ENCODE assay signal across 19 cellular contexts in the genomic region with DNA sequence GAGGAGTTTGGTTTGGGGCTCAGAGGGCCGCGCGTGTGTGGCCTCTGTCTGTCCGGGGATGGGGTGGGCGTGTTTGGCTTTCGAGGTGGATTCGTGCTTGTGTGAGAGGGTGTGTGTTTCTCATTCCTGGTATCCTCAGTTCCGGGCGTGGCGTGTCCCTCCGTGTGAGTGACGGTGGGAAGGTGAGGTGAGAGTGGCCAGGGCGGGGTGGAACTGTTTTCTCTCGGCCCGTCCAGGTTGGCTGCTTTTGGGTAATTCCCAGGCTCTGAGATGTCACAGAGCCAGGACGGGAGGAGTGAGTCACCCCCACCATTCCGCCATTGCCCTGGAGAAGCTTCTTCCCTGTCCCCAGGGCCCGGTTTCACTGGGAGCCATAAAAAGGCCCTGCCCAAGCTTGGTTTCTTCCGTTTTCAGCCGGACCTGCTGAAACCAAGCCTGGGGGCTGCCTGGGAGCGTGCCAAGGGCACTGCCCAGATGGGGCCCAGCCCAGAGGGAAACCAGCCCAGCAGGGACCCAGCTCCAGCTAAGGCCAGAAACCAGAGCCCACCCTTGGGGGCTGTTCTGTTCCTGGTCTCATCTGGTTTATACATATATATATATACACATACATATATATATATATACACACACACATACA. TPM values are rescaled to one million over a fixed set of nuclear protein-coding genes. Genes with fewer than 3 reads are reported as not detected.
DNase-seq lines count a peak whose midpoint lies in the region; ATAC-seq, FAIRE-seq and TF ChIP-seq lines count a peak whose summit lies in the region.
"Had no signal": no experiment of that assay in that cellular context is flagged by ENCODE, and none has a peak within 500 bp of the region (broad histone marks: within the 10 kb centered on the region; RNA-seq: fewer than 3 reads in every experiment).

No MANE protein-coding gene starts in this region.

- H3K4me1 ChIP-seq in K562 (replicated peaks in 1 of 2; ENCODE audit: control insufficient read depth in 2 of 2, insufficient read depth in 2 of 2, low read length in 2 of 2) (peaks cover 0 to 10% of the 10 kb centered on the region in 2 experiments; a peak in 2 of 5 replicates), upper lobe of left lung (peaks cover 0 to 3% (median 0%) of the 10 kb centered on the region in 4 donors)
- H3K4me1 ChIP-seq: right lobe of liver, stomach had no signal

- peak; percentile 75 for DNase-seq in M059J (ENCODE audit: low read depth)
- DNase-seq in K562 (ENCODE audit: extremely low read depth in 1 of 4, low spot score in 3 of 4): no peak
- DNase-seq in left kidney (ENCODE audit: low read depth, low spot score): peak; percentile 26
- peak; percentile 22 to 52 for DNase-seq in upper lobe of left lung
- no peak for DNase-seq in activated CD4-positive, alpha-beta memory T cell treated with anti-CD3 and anti-CD28 coated beads for 36 hours
- DNase-seq in stimulated activated CD4-positive, alpha-beta T cell treated with anti-CD3 and anti-CD28 coated beads, Interleukin-4, amount 100 ng/mL, for 4 hours: no peak
- no peak for DNase-seq in GM19239 (ENCODE audit: insufficient read length, low spot score)
- DNase-seq: activated CD4-positive, alpha-beta T cell treated with anti-CD3 and anti-CD28 coated beads, Interleukin-2, amount 50 U/mL, for 1 hour; anterior cingulate cortex; CD4-positive, CD25-positive, alpha-beta regulatory T cell; effector CD8-positive, alpha-beta T cell; GOT3; NCI-H2227 treated with DMSO at 0.1 percent for 48 hours; stomach had no signal

- POLR2A ChIA-PET in K562 (lab: Yijun Ruan, JAX): interaction anchor here (0.6 to 1.1 kb wide), 3 partner anchors 20 to 646 kb away, joined by 3 to 5 read pairs (median 3); no protein-coding TSS in a partner anchor
- POLR2A ChIA-PET in activated CD4-positive, alpha-beta memory T cell treated with anti-CD3 and anti-CD28 coated beads for 36 hours (lab: Charles Lee): no interaction called here

- TF ChIP-seq CTCF in K562 (IDR thresholded peaks at IDR 0.05 in 2 of 3, conservative IDR thresholded peaks at IDR 0.05 in 1 of 3; ENCODE audit: insufficient read depth in 2 of 3, low read depth in 1 of 3, low read length in 3 of 3) (no peak), upper lobe of left lung (IDR thresholded peaks at IDR 0.05) (no peak)

- BruUV-seq in K562 (replicated peaks; lab: Mats Ljungman, UMichigan): no TSS peak

- ATAC-seq in K562 (no peak), upper lobe of left lung (ENCODE audit: low FRiP score in 2 of 2) (peak; percentile 19 to 55)
- ATAC-seq: right lobe of liver had no signal

- no peaks in the 10 kb centered on the region for H3K4me1 Mint-ChIP-seq in activated CD4-positive, alpha-beta memory T cell treated with anti-CD3 and anti-CD28 coated beads for 36 hours (ENCODE audit: low read depth)
- H3K4me1 Mint-ChIP-seq: nephron had no signal

- no peaks in the 10 kb centered on the region for H3K9me1 ChIP-seq in K562 (ENCODE audit: control insufficient read depth, insufficient read depth, low read length)

- H2AFZ ChIP-seq in K562 (ENCODE audit: low read depth, low read length): peak overlapping the region; percentile 44; the same call in 1 of the 2 replicates

- peaks cover 6% of the 10 kb centered on the region for H3K27me3 Mint-ChIP-seq in activated CD4-positive, alpha-beta memory T cell treated with anti-CD3 and anti-CD28 coated beads for 36 hours

- 63% methylated on average over 21 of the region's 21 CpGs for WGBS in K562 (ENCODE audit: insufficient coverage, low coverage, missing lambda C conversion rate)
- 73 to 74% methylated on average over 20 of the region's 21 CpGs for WGBS in upper lobe of left lung, 2 donors

- no peak overlapping the region for H3K27ac Mint-ChIP-seq in activated CD4-positive, alpha-beta memory T cell treated with anti-CD3 and anti-CD28 coated beads for 36 hours
- H3K27ac Mint-ChIP-seq: CD4-positive, CD25-positive, alpha-beta regulatory T cell; nephron had no signal

- peak overlapping the region in 1 of 2 experiments; percentile 1; a peak in 1 of 4 replicates for H3K9ac ChIP-seq in K562 (ENCODE audit: insufficient read depth in 1 of 2, low read depth in 2 of 2, low read length in 2 of 2)

- FAIRE-seq in K562 (lab: Jason Lieb, UNC) (no peak), GM19239 (lab: Jason Lieb, UNC) (no peak)

- H3K36me3 Mint-ChIP-seq in activated CD4-positive, alpha-beta memory T cell treated with anti-CD3 and anti-CD28 coated beads for 36 hours: no peaks in the 10 kb centered on the region
- H3K36me3 Mint-ChIP-seq: CD4-positive, CD25-positive, alpha-beta regulatory T cell had no signal

- intact Hi-C loops in K562 (cut with micrococcal nuclease): no loop called here
- intact Hi-C loops in activated CD4-positive, alpha-beta memory T cell treated with anti-CD3 and anti-CD28 coated beads for 36 hours (cut with micrococcal nuclease): no loop called here

- H3K27ac ChIP-seq in K562 (ENCODE audit: extremely low read depth, low read depth, low read length) (no peak overlapping the region), upper lobe of left lung (no peak overlapping the region)
- H3K27ac ChIP-seq: right lobe of liver, stomach had no signal

- no peak for TF ChIP-seq RAD21 in K562 (CRISPR knock-in tag; conservative IDR thresholded peaks at IDR 0.05 in 1 of 2, IDR thresholded peaks at IDR 0.05 in 1 of 2)

- no peak overlapping the region for H3K4me3 Mint-ChIP-seq in activated CD4-positive, alpha-beta memory T cell treated with anti-CD3 and anti-CD28 coated beads for 36 hours
- H3K4me3 Mint-ChIP-seq: CD4-positive, CD25-positive, alpha-beta regulatory T cell; nephron had no signal

- in situ Hi-C loops in K562 (cut with MboI): no loop called here

- no peak for TF ChIP-seq EP300 in K562 (IDR thresholded peaks at IDR 0.05; ENCODE audit: low read length)
- TF ChIP-seq EP300 in upper lobe of left lung (IDR thresholded peaks at IDR 0.05): no peak

- H3K4me3 ChIP-seq in K562 (no peak overlapping the region), upper lobe of left lung (no peak overlapping the region)
- H3K4me3 ChIP-seq: right lobe of liver, stomach had no signal

- H3K9me3 ChIP-seq in K562 (replicated peaks; ENCODE audit: control insufficient read depth, insufficient read depth, low read depth, low read length) (no peaks in the 10 kb centered on the region), upper lobe of left lung (no peaks in the 10 kb centered on the region)
- H3K9me3 ChIP-seq: right lobe of liver had no signal

- H3K4me2 ChIP-seq in K562 (ENCODE audit: insufficient read depth, low read length): no peak overlapping the region

- CTCF ChIA-PET in K562 (lab: Yijun Ruan, JAX; ENCODE audit: low intra/inter-chr PET ratio): no interaction called here
- CTCF ChIA-PET in activated CD4-positive, alpha-beta memory T cell treated with anti-CD3 and anti-CD28 coated beads for 36 hours (lab: Charles Lee): interaction anchor here (7.5 kb wide), 1 partner anchor 45 kb away, joined by 97 read pairs; no protein-coding TSS in a partner anchor

- H3K36me3 ChIP-seq in K562 (ENCODE audit: control insufficient read depth, insufficient read depth, low read length): no peaks in the 10 kb centered on the region
- no peaks in the 10 kb centered on the region for H3K36me3 ChIP-seq in upper lobe of left lung
- H3K36me3 ChIP-seq: right lobe of liver, stomach had no signal

- peaks cover 3% of the 10 kb centered on the region for H3K9me3 Mint-ChIP-seq in activated CD4-positive, alpha-beta memory T cell treated with anti-CD3 and anti-CD28 coated beads for 36 hours

- no peaks in the 10 kb centered on the region for H4K20me1 ChIP-seq in K562 (replicated peaks; ENCODE audit: control insufficient read depth, insufficient read depth, low read length)

- TF ChIP-seq POLR2A in K562 (conservative IDR thresholded peaks at IDR 0.05) (no peak), upper lobe of left lung (IDR thresholded peaks at IDR 0.05) (no peak)

- no peaks in the 10 kb centered on the region for H3K79me2 ChIP-seq in K562 (ENCODE audit: control insufficient read depth, insufficient read depth, low read length)

- H3K27me3 ChIP-seq in K562 (ENCODE audit: control insufficient read depth in 2 of 2, insufficient read depth in 2 of 2, low read length in 2 of 2) (no peaks in the 10 kb centered on the region), upper lobe of left lung (no peaks in the 10 kb centered on the region)
- H3K27me3 ChIP-seq: right lobe of liver had no signal

RNA-seq across cellular contexts. Expression of gene CLDN4, which starts 21.2 kb away (rescaled TPM):
- total RNA-seq in M059J (2014; rRNA removed; shearing (Covaris generic)): 0.62 and 1.1 TPM in 2 replicates
- total RNA-seq in K562 (2011; cell fraction: chromatin; rRNA removed; ENCODE audit: low replicate concordance): 1.8 and 2.6 TPM in 2 replicates
- total RNA-seq in K562 (2011; cell fraction: nucleolus; rRNA removed): 0.66 and 1.0 TPM in 2 replicates
- total RNA-seq in K562 (2011; cell fraction: nucleoplasm; rRNA removed): 2.3 and 2.8 TPM in 2 replicates
- total RNA-seq in K562 (2014; rRNA removed): 0.05 and 0.08 TPM in 2 replicates
- total RNA-seq in K562 (2014; rRNA removed; fragmentation: Illumina TruSeq; extraction: Trizol): 0.06 TPM in 1 of 2 replicates, not detected in the other
- 0.04 and 0.07 TPM in 2 replicates for total RNA-seq in K562 (2015; rRNA removed; fragmentation: Illumina TruSeq; extraction: Trizol)
- total RNA-seq in K562 (2021): 0.60 and 0.63 TPM in 2 replicates
- polyA plus RNA-seq in K562 (2011; rRNA removed): 0.06 and 0.37 TPM in 2 replicates
- polyA plus RNA-seq in K562 (2011; cell fraction: cytosol; rRNA removed): 0.18 TPM in 2 replicates
- 0.16 and 0.48 TPM in 2 replicates for polyA plus RNA-seq in K562 (2011; cell fraction: nucleus; rRNA removed)
- polyA plus RNA-seq in K562 (2012): 0.13 and 0.25 TPM in 2 replicates
- polyA plus RNA-seq in K562 (2014; fragmentation: Illumina TruSeq; extraction: Trizol): 0.10 and 0.21 TPM in 2 replicates
- not detected for polyA plus RNA-seq in K562 (2014; fragmentation: Nextera tagmentation; extraction: Ambion mirVana)
- polyA plus RNA-seq in K562 (2014; rRNA removed): 0.05 and 0.13 TPM in 2 replicates
- polyA minus RNA-seq in K562 (2011; rRNA and poly(A)+ RNA removed): 0.07 and 0.66 TPM in 2 replicates
- polyA minus RNA-seq in K562 (2011; cell fraction: cytosol; rRNA and poly(A)+ RNA removed): 0.67 TPM in 1 of 2 replicates, not detected in the other
- polyA minus RNA-seq in K562 (2011; cell fraction: nucleus; rRNA and poly(A)+ RNA removed): 0.27 TPM in 1 of 2 replicates, not detected in the other
- total RNA-seq in upper lobe of left lung: 100 to 1,000 TPM in 5 of 6 donors, 10 to 100 TPM in 1; 88.0 to 231 (median 169) TPM
- under 1 TPM; 0.14 to 0.17 TPM for total RNA-seq in activated CD4-positive, alpha-beta memory T cell treated with anti-CD3 and anti-CD28 coated beads for 36 hours
- total RNA-seq: T-helper 2 cell treated with Interferon-gamma antibody and Interleukin-4, amounts not matched to agents 100 ng/mL and 5 ng/mL, for 36 hours had no signal

RNA-seq across cellular contexts. Expression of gene METTL27, which starts 32.7 kb away (rescaled TPM):
- 1.7 and 1.9 TPM in 2 replicates for total RNA-seq in M059J (2014; rRNA removed; shearing (Covaris generic))
- 1.9 and 4.9 TPM in 2 replicates for total RNA-seq in K562 (2011; cell fraction: chromatin; rRNA removed; ENCODE audit: low replicate concordance)
- total RNA-seq in K562 (2011; cell fraction: nucleolus; rRNA removed): 3.6 and 4.8 TPM in 2 replicates
- total RNA-seq in K562 (2011; cell fraction: nucleoplasm; rRNA removed): 2.0 and 5.0 TPM in 2 replicates
- total RNA-seq in K562 (2014; rRNA removed) (0.32 and 0.94 TPM in 2 replicates), K562 (2014; rRNA removed; fragmentation: Illumina TruSeq; extraction: Trizol) (not detected in 2 replicates), K562 (2015; rRNA removed; fragmentation: Illumina TruSeq; extraction: Trizol) (not detected in 2 replicates), K562 (2021) (0.42 and 0.73 TPM in 2 replicates), upper lobe of left lung (10 to 100 TPM in 2 of 6 donors, 1 to 10 TPM in 4; 3.0 to 23.0 (median 7.2) TPM)
- polyA plus RNA-seq in K562 (2011; rRNA removed) (0.33 and 0.49 TPM in 2 replicates), K562 (2014; fragmentation: Illumina TruSeq; extraction: Trizol) (0.69 TPM in 1 of 2 replicates, not detected in the other), K562 (2014; fragmentation: Nextera tagmentation; extraction: Ambion mirVana) (under 1 TPM in 1 of 2 experiments, not detected in 1; 0.08 TPM), K562 (2014; rRNA removed) (0.35 and 0.82 TPM in 2 replicates)
- 0.59 and 1.3 TPM in 2 replicates for polyA plus RNA-seq in K562 (2011; cell fraction: cytosol; rRNA removed)
- 1.4 and 3.9 TPM in 2 replicates for polyA plus RNA-seq in K562 (2011; cell fraction: nucleus; rRNA removed)
- polyA plus RNA-seq in K562 (2012): 0.25 and 0.58 TPM in 2 replicates
- polyA minus RNA-seq in K562 (2011; rRNA and poly(A)+ RNA removed): 0.53 and 1.1 TPM in 2 replicates
- polyA minus RNA-seq in K562 (2011; cell fraction: cytosol; rRNA and poly(A)+ RNA removed): not detected in 2 replicates
- polyA minus RNA-seq in K562 (2011; cell fraction: nucleus; rRNA and poly(A)+ RNA removed): 1.6 and 1.9 TPM in 2 replicates
- 1 to 10 TPM; 1.7 to 2.3 TPM for total RNA-seq in activated CD4-positive, alpha-beta memory T cell treated with anti-CD3 and anti-CD28 coated beads for 36 hours

RNA-seq across cellular contexts. Expression of gene CLDN3, which starts 39.5 kb away (rescaled TPM):
- not detected in 2 replicates for total RNA-seq in M059J (2014; rRNA removed; shearing (Covaris generic))
- not detected in 2 replicates for total RNA-seq in K562 (2011; cell fraction: chromatin; rRNA removed; ENCODE audit: low replicate concordance)
- total RNA-seq in K562 (2011; cell fraction: nucleolus; rRNA removed): not detected in 2 replicates
- not detected in 2 replicates for total RNA-seq in K562 (2011; cell fraction: nucleoplasm; rRNA removed)
- not detected in 2 replicates for total RNA-seq in K562 (2014; rRNA removed)
- total RNA-seq in K562 (2014; rRNA removed; fragmentation: Illumina TruSeq; extraction: Trizol): not detected in 2 replicates
- not detected in 2 replicates for total RNA-seq in K562 (2015; rRNA removed; fragmentation: Illumina TruSeq; extraction: Trizol)
- total RNA-seq in K562 (2021): 0.29 TPM in 1 of 2 replicates, not detected in the other
- not detected in 2 replicates for polyA plus RNA-seq in K562 (2011; rRNA removed)
- not detected in 2 replicates for polyA plus RNA-seq in K562 (2011; cell fraction: cytosol; rRNA removed)
- not detected in 2 replicates for polyA plus RNA-seq in K562 (2011; cell fraction: nucleus; rRNA removed)
- polyA plus RNA-seq in K562 (2012): 0.05 TPM in 1 of 2 replicates, not detected in the other
- not detected in 2 replicates for polyA plus RNA-seq in K562 (2014; fragmentation: Illumina TruSeq; extraction: Trizol)
- polyA plus RNA-seq in K562 (2014; fragmentation: Nextera tagmentation; extraction: Ambion mirVana): not detected
- not detected in 2 replicates for polyA plus RNA-seq in K562 (2014; rRNA removed)
- not detected in 2 replicates for polyA minus RNA-seq in K562 (2011; rRNA and poly(A)+ RNA removed)
- not detected in 2 replicates for polyA minus RNA-seq in K562 (2011; cell fraction: cytosol; rRNA and poly(A)+ RNA removed)
- polyA minus RNA-seq in K562 (2011; cell fraction: nucleus; rRNA and poly(A)+ RNA removed): not detected in 2 replicates
- total RNA-seq in upper lobe of left lung: 10 to 100 TPM; 21.9 to 95.0 (median 43.9) TPM
- total RNA-seq in activated CD4-positive, alpha-beta memory T cell treated with anti-CD3 and anti-CD28 coated beads for 36 hours: not detected
- total RNA-seq: CD4-positive, CD25-positive, alpha-beta regulatory T cell; OCI-LY7; T-helper 2 cell treated with Interferon-gamma antibody and Interleukin-4, amounts not matched to agents 100 ng/mL and 5 ng/mL, for 36 hours had no signal
- polyA plus RNA-seq: CD4-positive, CD25-positive, alpha-beta regulatory T cell had no signal

RNA-seq across cellular contexts. Expression of gene TMEM270, which starts 51.4 kb away (rescaled TPM):
- total RNA-seq in M059J (2014; rRNA removed; shearing (Covaris generic)): 0.17 and 0.32 TPM in 2 replicates
- not detected in 2 replicates for total RNA-seq in K562 (2011; cell fraction: chromatin; rRNA removed; ENCODE audit: low replicate concordance)
- total RNA-seq in K562 (2011; cell fraction: nucleolus; rRNA removed): not detected in 2 replicates
- total RNA-seq in K562 (2011; cell fraction: nucleoplasm; rRNA removed): not detected in 2 replicates
- total RNA-seq in K562 (2014; rRNA removed): not detected in 2 replicates
- total RNA-seq in K562 (2014; rRNA removed; fragmentation: Illumina TruSeq; extraction: Trizol): not detected in 2 replicates
- total RNA-seq in K562 (2015; rRNA removed; fragmentation: Illumina TruSeq; extraction: Trizol): not detected in 2 replicates
- not detected in 2 replicates for total RNA-seq in K562 (2021)
- polyA plus RNA-seq in K562 (2011; rRNA removed): not detected in 2 replicates
- polyA plus RNA-seq in K562 (2011; cell fraction: cytosol; rRNA removed): not detected in 2 replicates
- not detected in 2 replicates for polyA plus RNA-seq in K562 (2011; cell fraction: nucleus; rRNA removed)
- polyA plus RNA-seq in K562 (2012): not detected in 2 replicates
- not detected in 2 replicates for polyA plus RNA-seq in K562 (2014; fragmentation: Illumina TruSeq; extraction: Trizol)
- not detected for polyA plus RNA-seq in K562 (2014; fragmentation: Nextera tagmentation; extraction: Ambion mirVana)
- not detected in 2 replicates for polyA plus RNA-seq in K562 (2014; rRNA removed)
- polyA minus RNA-seq in K562 (2011; rRNA and poly(A)+ RNA removed): not detected in 2 replicates
- not detected in 2 replicates for polyA minus RNA-seq in K562 (2011; cell fraction: cytosol; rRNA and poly(A)+ RNA removed)
- not detected in 2 replicates for polyA minus RNA-seq in K562 (2011; cell fraction: nucleus; rRNA and poly(A)+ RNA removed)
- not detected for total RNA-seq in upper lobe of left lung
- not detected for total RNA-seq in activated CD4-positive, alpha-beta memory T cell treated with anti-CD3 and anti-CD28 coated beads for 36 hours
- total RNA-seq: CD4-positive, CD25-positive, alpha-beta regulatory T cell; kidney epithelial cell; OCI-LY7; right lobe of liver; stomach; T-helper 2 cell treated with Interferon-gamma antibody and Interleukin-4, amounts not matched to agents 100 ng/mL and 5 ng/mL, for 36 hours had no signal
- polyA plus RNA-seq: stomach had no signal

Comparison
In these comparisons a context has a peak if more than half of its experiments do, and no peak if none do; other contexts are left out.
1. DNase-seq: peak in M059J (single experiment), left kidney (single experiment) and upper lobe of left lung (2 of 2); none in K562 (0 of 4), activated CD4-positive, alpha-beta memory T cell treated with anti-CD3 and anti-CD28 coated beads for 36 hours (single experiment), stimulated activated CD4-positive, alpha-beta T cell treated with anti-CD3 and anti-CD28 coated beads, Interleukin-4, amount 100 ng/mL, for 4 hours (0 of 2) and GM19239 (single experiment).
2. RNA of gene CLDN4, which starts 21.2 kb away (total RNA-seq): 88.0 to 231 TPM in upper lobe of left lung; 0.62 to 1.1 TPM in M059J, 0.14 to 0.17 TPM in activated CD4-positive, alpha-beta memory T cell treated with anti-CD3 and anti-CD28 coated beads for 36 hours and 0.04 to 2.8 TPM in K562; every median in the first group is over 10 times any median in the second.
3. RNA of gene CLDN3, which starts 39.5 kb away (total RNA-seq): 21.9 to 95.0 TPM in upper lobe of left lung; not detected in M059J, 0.29 TPM in K562 and not detected in activated CD4-positive, alpha-beta memory T cell treated with anti-CD3 and anti-CD28 coated beads for 36 hours; every median in the first group is over 10 times any median in the second.